ENCODE assay signal across 6 cellular contexts in the genomic region with DNA sequence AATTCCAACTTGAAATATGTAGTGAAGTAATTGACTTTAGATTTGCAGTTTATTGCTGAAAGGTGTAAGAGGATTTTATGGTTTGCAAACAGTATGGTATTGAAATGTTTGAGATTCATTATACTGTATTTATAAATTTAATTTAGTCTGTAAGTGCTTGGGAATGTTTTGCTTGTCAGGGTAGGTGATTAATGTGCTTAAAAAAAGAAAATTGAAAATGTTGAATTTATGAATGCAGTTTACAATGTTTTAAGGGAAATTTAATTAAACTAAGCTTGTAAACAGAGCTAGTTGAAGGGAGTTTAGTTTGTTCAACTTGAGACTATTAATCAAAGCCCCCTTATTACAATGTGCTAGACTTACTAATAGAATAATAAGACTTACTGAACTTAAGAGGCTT.
"Had no signal": no experiment of that assay in that cellular context is flagged by ENCODE, and none has a peak within 500 bp of the region (broad histone marks: within the 10 kb centered on the region; RNA-seq: fewer than 3 reads in every experiment).

No MANE protein-coding gene starts in this region.

- FAIRE-seq: HepG2 had no signal

- DNase-seq: GM23248, GOT3, H7, KBM-7 had no signal

- ATAC-seq: HCT116, HepG2 had no signal
